ENCODE assay signal across 31 cellular contexts in genomic region chr20:57723816-57724215, GRCh38. TPM values are rescaled to one million over a fixed set of nuclear protein-coding genes. Genes with fewer than 3 reads are reported as not detected.
A peak's percentile ranks its signal among the peaks of the same experiment; 100 is the strongest.
DNase-seq lines count a peak whose midpoint lies in the region; ATAC-seq and FAIRE-seq lines count a peak whose summit lies in the region.
"Had no signal": no experiment of that assay in that cellular context is flagged by ENCODE, and none has a peak within 500 bp of the region (broad histone marks: within the 10 kb centered on the region; RNA-seq: fewer than 3 reads in every experiment).

No MANE protein-coding gene starts in this region.

- peaks cover 18 to 20% of the 10 kb centered on the region in 2 experiments for H3K4me1 ChIP-seq in trophoblast cell (ENCODE audit: control insufficient read depth in 1 of 2, insufficient read depth in 2 of 2, low read length in 2 of 2)
- H3K4me1 ChIP-seq: BE2C, Caco-2 had no signal

- peaks cover 4% of the 10 kb centered on the region for H3K79me1 ChIP-seq in trophoblast cell (ENCODE audit: low read length)

- no peak overlapping the region for H2BK5ac ChIP-seq in trophoblast cell (ENCODE audit: low read depth, low read length, poor library complexity)

- H2AK5ac ChIP-seq in trophoblast cell (ENCODE audit: low read length): no peak overlapping the region

- no peak overlapping the region for H2AFZ ChIP-seq in trophoblast cell (ENCODE audit: insufficient read depth, low read length, poor library complexity)

- H4K8ac ChIP-seq in trophoblast cell (ENCODE audit: low read depth, low read length): no peak overlapping the region

- H3K4ac ChIP-seq in trophoblast cell (ENCODE audit: low read depth, low read length): no peak overlapping the region

- DNase-seq in HTR-8/SVneo (ENCODE audit: insufficient read length, low spot score) (no peak), trophoblast cell (peak; percentile 88 to 89), NCI-H69 (lab: John Stamatoyannopoulos, UW) (no peak)
- DNase-seq: 8988T; ACHN; AML-193; BE2C; C1 segment of cervical spinal cord; Caco-2; Calu3; CD4-positive, alpha-beta memory T cell; CD4-positive, alpha-beta T cell; CD4-positive, CD25-positive, alpha-beta regulatory T cell; CD8-positive, alpha-beta memory T cell; CD8-positive, alpha-beta T cell; COR-L47; DMS 273 treated with DMSO at 0.1 percent for 48 hours; DMS153; DMS53; DMS79; DMS79 treated with DMSO at 0.1 percent for 48 hours; DND-41; EL had no signal

- H3K27ac ChIP-seq in trophoblast cell (ENCODE audit: low read depth, low read length): no peak overlapping the region
- H3K27ac ChIP-seq: 22Rv1; BLaER1; BLaER1 treated with 17β-estradiol and CSF1 and Interleukin-3, amounts not matched to agents 10 nM and 100 nM; C4-2B had no signal

- H3K79me2 ChIP-seq in trophoblast cell (ENCODE audit: control insufficient read depth, insufficient read depth, low read length, poor library complexity): no peaks in the 10 kb centered on the region

- H4K12ac ChIP-seq in trophoblast cell (ENCODE audit: low read depth, low read length): no peak overlapping the region

- no peaks in the 10 kb centered on the region for H3K36me3 ChIP-seq in trophoblast cell (ENCODE audit: control insufficient read depth in 1 of 2, insufficient read depth in 2 of 2, low read length in 2 of 2)
- H3K36me3 ChIP-seq: BE2C; BLaER1; BLaER1 treated with 17β-estradiol and CSF1 and Interleukin-3, amounts not matched to agents 10 nM and 100 nM had no signal

- no peak for ATAC-seq in HG03196 (IDR thresholded peaks at IDR 0.05; ENCODE audit: unreplicated experiment)
- ATAC-seq: A549; CD8-positive, alpha-beta T cell had no signal

- H3K27me3 ChIP-seq in trophoblast cell (ENCODE audit: insufficient read depth, low read length): no peaks in the 10 kb centered on the region
- H3K27me3 ChIP-seq: BE2C; BLaER1; BLaER1 treated with 17β-estradiol and CSF1 and Interleukin-3, amounts not matched to agents 10 nM and 100 nM had no signal

- FAIRE-seq in HTR-8/SVneo (lab: Jason Lieb, UNC): peak; percentile 82
- FAIRE-seq: A204.1, A549, D721Med had no signal

- peaks cover 2% of the 10 kb centered on the region for H3K9me3 ChIP-seq in trophoblast cell (ENCODE audit: insufficient read depth, low read depth, low read length)
- H3K9me3 ChIP-seq: A549; BE2C; BLaER1; BLaER1 treated with 17β-estradiol and CSF1 and Interleukin-3, amounts not matched to agents 10 nM and 100 nM; Caco-2 had no signal

- peak overlapping the region; percentile 24 for H2BK120ac ChIP-seq in trophoblast cell (ENCODE audit: insufficient read depth, low read length, poor library complexity)

- no CpG with 5 or more reads among the region's 7 CpGs for WGBS in trophoblast cell (ENCODE audit: extremely low coverage, insufficient coverage, insufficient read length)

- H3K4me3 ChIP-seq in trophoblast cell (ENCODE audit: low read depth, low read length): no peak overlapping the region
- H3K4me3 ChIP-seq: A549; BLaER1; BLaER1 treated with 17β-estradiol and CSF1 and Interleukin-3, amounts not matched to agents 10 nM and 100 nM had no signal

- peak overlapping the region; percentile 10 for H3K23ac ChIP-seq in trophoblast cell (ENCODE audit: low read length)

- H2BK12ac ChIP-seq in trophoblast cell (ENCODE audit: low read length): peak overlapping the region; percentile 25

- H3K18ac ChIP-seq in trophoblast cell (ENCODE audit: low read length): no peak overlapping the region

- no peak overlapping the region for H3K4me2 ChIP-seq in trophoblast cell (ENCODE audit: low read length)
- H3K4me2 ChIP-seq: A549; BLaER1; BLaER1 treated with 17β-estradiol and CSF1 and Interleukin-3, amounts not matched to agents 10 nM and 100 nM had no signal

- no peak overlapping the region for H3K9ac ChIP-seq in trophoblast cell (ENCODE audit: low read length)
- H3K9ac ChIP-seq: BLaER1; BLaER1 treated with 17β-estradiol and CSF1 and Interleukin-3, amounts not matched to agents 10 nM and 100 nM had no signal

- peak overlapping the region; percentile 25 for H3K14ac ChIP-seq in trophoblast cell (ENCODE audit: low read length)

- H4K91ac ChIP-seq in trophoblast cell (ENCODE audit: low read depth, low read length): no peak overlapping the region

RNA-seq across cellular contexts. Expression of gene PMEPA1, which starts 14.0 kb away (rescaled TPM):
- 43.9 and 46.9 TPM in 2 replicates for polyA plus RNA-seq in trophoblast cell (2013)

Comparison
In these comparisons a context has a peak if more than half of its experiments do, and no peak if none do; other contexts are left out.
1. DNase-seq: peak in trophoblast cell (2 of 2); none in HTR-8/SVneo (single experiment) and NCI-H69 (single experiment).